ENCODE assay signal across 10 cellular contexts in the genomic region with DNA sequence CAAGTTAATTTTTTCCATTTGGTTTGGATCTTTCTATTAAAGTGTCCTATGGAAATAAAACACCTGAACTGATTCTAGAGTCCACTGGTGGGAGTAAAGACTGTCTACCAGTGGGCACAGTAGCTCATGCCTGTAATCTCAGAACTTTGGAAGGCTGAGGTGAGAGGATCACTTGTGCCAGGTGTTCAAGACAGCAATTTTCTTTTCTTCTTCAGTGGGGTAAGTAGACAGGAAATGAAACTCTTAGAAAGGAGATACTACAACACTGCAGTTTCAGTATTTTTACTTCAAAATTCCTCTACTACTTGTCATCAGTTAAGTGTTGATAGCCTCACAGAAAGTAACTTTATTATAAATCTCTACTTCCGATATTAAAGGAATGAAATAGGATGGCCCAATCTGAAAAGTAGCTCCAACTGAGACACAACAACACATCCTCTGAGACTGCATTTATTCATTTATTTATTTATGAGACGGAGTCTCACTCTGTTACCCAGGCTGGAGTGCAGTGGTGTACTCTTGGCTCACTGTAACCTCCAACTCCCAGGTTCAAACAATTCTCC.
"Had no signal": no experiment of that assay in that cellular context is flagged by ENCODE, and none has a peak within 500 bp of the region (broad histone marks: within the 10 kb centered on the region; RNA-seq: fewer than 3 reads in every experiment).

No MANE protein-coding gene starts in this region.

- H3K4me1 ChIP-seq: lower lobe of right lung had no signal

- ATAC-seq: activated T-cell treated with anti-CD3 and anti-CD28 coated beads, Interleukin-2, amount 50 U/mL, for 4 hours; lower lobe of right lung had no signal

- H3K4me3 Mint-ChIP-seq: activated T-cell treated with anti-CD3 and anti-CD28 coated beads, Interleukin-2, amount 50 U/mL, for 4 hours; endodermal cell; immature natural killer cell; naive B cell had no signal

- H3K27me3 ChIP-seq: brain microvascular endothelial cell had no signal

- H3K27me3 Mint-ChIP-seq: naive B cell had no signal

- H3K9me3 ChIP-seq: lower lobe of right lung had no signal

- DNase-seq: activated T-cell treated with anti-CD3 and anti-CD28 coated beads, Interleukin-2, amount 50 U/mL, for 4 hours; brain microvascular endothelial cell; endodermal cell; erythroblast; immature natural killer cell; lower lobe of right lung; midbrain; naive B cell; stimulated activated CD4-positive, alpha-beta T cell treated with anti-CD3 and anti-CD28 coated beads, Interleukin-15, amount 100 ng/mL, for 24 hours; stimulated activated CD4-positive, alpha-beta T cell treated with anti-CD3 and anti-CD28 coated beads, Interleukin-4, amount 100 ng/mL, for 4 hours had no signal

- H3K4me1 Mint-ChIP-seq: endodermal cell had no signal

- H3K27ac Mint-ChIP-seq: endodermal cell had no signal

- H3K4me3 ChIP-seq: lower lobe of right lung had no signal

- H3K27ac ChIP-seq: brain microvascular endothelial cell, lower lobe of right lung had no signal

- H3K9me3 Mint-ChIP-seq: activated T-cell treated with anti-CD3 and anti-CD28 coated beads, Interleukin-2, amount 50 U/mL, for 4 hours; endodermal cell; immature natural killer cell; naive B cell had no signal
